10 cellular contexts compared by ENCODE assay signal in the genomic region with DNA sequence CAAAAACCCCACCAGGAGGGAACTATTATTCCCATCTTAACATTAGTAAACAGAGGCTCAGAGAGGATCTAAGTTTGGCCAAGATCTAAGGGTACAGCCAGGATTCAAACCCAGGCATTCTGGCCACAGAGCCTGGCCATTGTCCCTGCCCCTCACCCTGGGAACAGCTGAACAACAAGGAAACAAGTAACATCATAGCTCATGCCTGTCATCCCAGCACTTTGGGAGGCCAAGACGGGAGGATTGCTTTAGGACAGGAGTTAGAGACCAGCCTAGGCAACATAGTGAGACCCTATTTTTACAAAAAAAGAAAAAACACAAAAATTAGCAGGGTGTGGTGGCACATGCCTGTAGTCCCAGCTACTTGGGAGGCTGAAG. TPM values are rescaled to one million over a fixed set of nuclear protein-coding genes. Genes with fewer than 3 reads are reported as not detected.
DNase-seq lines count a peak whose midpoint lies in the region; ATAC-seq and TF ChIP-seq lines count a peak whose summit lies in the region.
"Had no signal": no experiment of that assay in that cellular context is flagged by ENCODE, and none has a peak within 500 bp of the region (broad histone marks: within the 10 kb centered on the region; RNA-seq: fewer than 3 reads in every experiment).

No MANE protein-coding gene starts in this region.

- no peak for TF ChIP-seq POLR2A in stomach (IDR thresholded peaks at IDR 0.05)

- H2AFZ ChIP-seq in neuronal stem cell (ENCODE audit: low read length) = no peak overlapping the region

- H2AK5ac ChIP-seq in neuronal stem cell (ENCODE audit: low read depth, low read length) = no peak overlapping the region

- no peaks in the 10 kb centered on the region for H3K9me3 Mint-ChIP-seq in activated T-cell treated with anti-CD3 and anti-CD28 coated beads, Interleukin-2, amount 50 U/mL, for 24 hours

- no peak overlapping the region for H3K23ac ChIP-seq in neuronal stem cell (ENCODE audit: low read depth, low read length, poor library complexity)

- H3K36me3 ChIP-seq in colonic mucosa (no peaks in the 10 kb centered on the region), stomach (no peaks in the 10 kb centered on the region), neuronal stem cell (replicated peaks in 1 of 2; ENCODE audit: control insufficient read depth in 2 of 2, insufficient read depth in 2 of 2, low read length in 2 of 2) (no peaks in the 10 kb centered on the region)

- H4K8ac ChIP-seq in neuronal stem cell (ENCODE audit: low read depth, low read length) = no peak overlapping the region

- H3K14ac ChIP-seq in neuronal stem cell (ENCODE audit: low read length) = no peak overlapping the region

- H2BK15ac ChIP-seq in neuronal stem cell (ENCODE audit: low read length) = no peak overlapping the region

- no peak overlapping the region for H2BK120ac ChIP-seq in neuronal stem cell (ENCODE audit: low read depth, low read length)

- H3K79me1 ChIP-seq in neuronal stem cell (ENCODE audit: low read depth, low read length) = no peaks in the 10 kb centered on the region

- H3K27ac ChIP-seq in colonic mucosa (peak overlapping the region; percentile 69), stomach (peak overlapping the region; percentile 35 to 75 (median 59)), neuronal stem cell (replicated peaks; ENCODE audit: low read length) (no peak overlapping the region)

- no peak overlapping the region for H3K18ac ChIP-seq in neuronal stem cell (ENCODE audit: low read length)

- H3K9me3 ChIP-seq in colonic mucosa = no peaks in the 10 kb centered on the region
- H3K9me3 ChIP-seq in stomach = no peaks in the 10 kb centered on the region
- H3K9me3 ChIP-seq in neuronal stem cell (replicated peaks in 1 of 2; ENCODE audit: control insufficient read depth in 2 of 2, insufficient read depth in 1 of 2, low read depth in 1 of 2, low read length in 2 of 2) = no peaks in the 10 kb centered on the region

- H3K9ac ChIP-seq in colonic mucosa (ENCODE audit: low read depth in 2 of 2, low read length in 2 of 2) (no peak overlapping the region), neuronal stem cell (ENCODE audit: low read depth, low read length, poor library complexity) (no peak overlapping the region)

- H3K4me1 Mint-ChIP-seq in activated T-cell treated with anti-CD3 and anti-CD28 coated beads, Interleukin-2, amount 50 U/mL, for 24 hours (ENCODE audit: low read depth) = peaks cover 60% of the 10 kb centered on the region

- no peak for TF ChIP-seq EP300 in stomach (IDR thresholded peaks at IDR 0.05)

- 60 to 80% (median 67%) methylated on average over 1 of the region's 1 CpG for WGBS in stomach, 5 donors
- WGBS in neuronal stem cell (ENCODE audit: extremely low coverage in 2 of 2, insufficient read length in 2 of 2, insufficient replicate concordance in 1 of 2), 2 donors = no CpG with 5 or more reads among the region's 1 CpG

- TF ChIP-seq CTCF in colonic mucosa (IDR thresholded peaks at IDR 0.05) (no peak), stomach (IDR thresholded peaks at IDR 0.05) (no peak)

- peak overlapping the region; percentile 19 for H3K4me3 Mint-ChIP-seq in activated T-cell treated with anti-CD3 and anti-CD28 coated beads, Interleukin-2, amount 50 U/mL, for 24 hours

- peaks cover 16% of the 10 kb centered on the region for H3K4me1 ChIP-seq in colonic mucosa
- peaks cover 13 to 63% (median 33%) of the 10 kb centered on the region in 4 donors for H3K4me1 ChIP-seq in stomach
- peaks cover 0 to 2% of the 10 kb centered on the region in 2 donors for H3K4me1 ChIP-seq in neuronal stem cell (ENCODE audit: control insufficient read depth in 2 of 2, insufficient read depth in 1 of 2, low read depth in 1 of 2, low read length in 2 of 2)

- H3K4me3 ChIP-seq in colonic mucosa = no peak overlapping the region
- no peak overlapping the region for H3K4me3 ChIP-seq in stomach
- no peak overlapping the region for H3K4me3 ChIP-seq in neuronal stem cell (ENCODE audit: low read length in 2 of 2)

- peaks cover 19% of the 10 kb centered on the region for H3K27me3 Mint-ChIP-seq in activated T-cell treated with anti-CD3 and anti-CD28 coated beads, Interleukin-2, amount 50 U/mL, for 24 hours

- no peak overlapping the region for H2BK12ac ChIP-seq in neuronal stem cell (ENCODE audit: low read length)

- H3K27me3 ChIP-seq in colonic mucosa = no peaks in the 10 kb centered on the region
- H3K27me3 ChIP-seq in stomach = no peaks in the 10 kb centered on the region
- peaks cover 0 to 3% (median 0%) of the 10 kb centered on the region in 3 experiments for H3K27me3 ChIP-seq in neuronal stem cell (ENCODE audit: control insufficient read depth in 3 of 3, insufficient read depth in 3 of 3, low read depth in 1 of 3, low read length in 3 of 3)

- H3K36me3 Mint-ChIP-seq in activated T-cell treated with anti-CD3 and anti-CD28 coated beads, Interleukin-2, amount 50 U/mL, for 24 hours (ENCODE audit: low read depth) = no peaks in the 10 kb centered on the region

- no peak overlapping the region for H3K4ac ChIP-seq in neuronal stem cell (ENCODE audit: low read length)

- no peak overlapping the region for H3K27ac Mint-ChIP-seq in activated T-cell treated with anti-CD3 and anti-CD28 coated beads, Interleukin-2, amount 50 U/mL, for 24 hours

- DNase-seq in activated T-cell treated with anti-CD3 and anti-CD28 coated beads, Interleukin-2, amount 50 U/mL, for 24 hours = no peak
- no peak for DNase-seq in activated T-cell treated with anti-CD3 and anti-CD28 coated beads, Interleukin-2, amount 50 U/mL, for 48 hours
- peak; percentile 19 for DNase-seq in LHCN-M2 (ENCODE audit: low read depth)
- DNase-seq in colonic mucosa = no peak
- DNase-seq in stomach = no peak
- no peak for DNase-seq in NCI-H1105 treated with DMSO at 0.1 percent for 48 hours (lab: John Stamatoyannopoulos, UW)
- DNase-seq in neuronal stem cell (ENCODE audit: low spot score) = no peak
- DNase-seq: hippocampal formation, NCI-H69 had no signal

- no peak overlapping the region for H3K4me2 ChIP-seq in neuronal stem cell (ENCODE audit: insufficient read depth, low read length, poor library complexity, severe bottlenecking)

- intact Hi-C loops in colonic mucosa (cut with DNase I) = no loop called here
- intact Hi-C loops in stomach (cut with DNase I; ENCODE audit: low total_unique reads) = no loop called here

- no peak for ATAC-seq in HG03520 (IDR thresholded peaks at IDR 0.05; ENCODE audit: unreplicated experiment)

- no peak overlapping the region for H4K91ac ChIP-seq in neuronal stem cell (ENCODE audit: low read depth, low read length, poor library complexity)

- no peak overlapping the region for H2BK5ac ChIP-seq in neuronal stem cell (ENCODE audit: low read length)

RNA-seq across cellular contexts. Expression of a gene that starts 27.6 kb away (rescaled TPM):
- total RNA-seq in LHCN-M2 (2014; rRNA removed) (1.6 and 2.2 TPM in 2 replicates), colonic mucosa (1 to 10 TPM; 4.0 to 6.1 TPM), stomach (1 to 10 TPM in 3 of 5 donors, under 1 TPM in 1, not detected in 1; 0.87 to 7.0 (median 3.6) TPM)
- polyA plus RNA-seq in LHCN-M2 (2012) = 3.8 TPM
- polyA plus RNA-seq in stomach = 10 to 100 TPM; 13.3 to 20.2 (median 15.1) TPM
- polyA plus RNA-seq in neuronal stem cell (2013, experiment 1 of 2) = 16.8 TPM
- polyA plus RNA-seq in neuronal stem cell (2013, experiment 2 of 2) = 15.7 TPM
